1 cellular context compared by ENCODE assay signal in the genomic region with DNA sequence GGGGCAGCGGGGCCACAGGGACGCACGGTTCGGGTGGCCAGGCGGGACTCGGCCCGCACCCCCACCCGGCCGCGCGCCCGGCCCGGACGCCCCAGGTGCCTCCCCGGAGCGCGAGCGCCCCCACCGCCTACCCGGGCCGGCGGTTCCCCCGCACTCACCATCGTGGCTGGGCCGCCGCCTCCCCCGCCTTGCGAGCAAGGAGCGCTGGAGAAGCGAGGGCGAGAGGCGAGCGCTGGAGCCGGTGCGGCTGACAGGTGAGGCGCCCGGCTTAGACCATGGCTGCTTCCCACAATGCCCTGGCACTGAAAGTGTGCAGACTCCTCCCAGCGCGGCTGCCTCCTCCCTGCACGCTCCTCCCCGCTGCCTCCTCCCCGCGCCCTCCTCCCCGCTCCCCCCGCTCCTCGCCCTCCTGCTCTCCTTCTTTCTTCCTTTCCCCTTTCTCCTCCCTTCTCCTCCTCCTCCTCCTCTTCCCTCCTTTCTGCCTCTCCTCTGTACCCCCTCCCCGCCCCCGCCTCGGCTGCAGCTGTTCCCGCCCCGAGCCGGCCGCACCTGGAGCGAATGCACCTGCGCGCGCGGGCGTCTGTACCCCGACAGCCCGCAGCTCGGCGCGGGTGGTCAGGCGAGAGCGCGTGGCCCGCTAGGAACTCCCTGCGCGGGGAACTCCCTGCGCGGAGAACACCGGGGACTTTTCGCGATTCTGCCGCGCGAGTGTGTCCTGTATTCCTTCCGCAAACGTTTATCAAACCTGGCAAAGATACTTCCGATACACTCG.
TF ChIP-seq lines count a peak whose summit lies in the region.

A gene (minus strand): TSS at position 293 of the 772 bp plus-strand sequence. CDS start 132 bp downstream, at position 161.

TF ChIP-seq in HEK293, 187 proteins besides CTCF, POLR2A, EP300 and RAD21 (continued from another document and continues in another):
- TF ChIP-seq, protein P1, sequence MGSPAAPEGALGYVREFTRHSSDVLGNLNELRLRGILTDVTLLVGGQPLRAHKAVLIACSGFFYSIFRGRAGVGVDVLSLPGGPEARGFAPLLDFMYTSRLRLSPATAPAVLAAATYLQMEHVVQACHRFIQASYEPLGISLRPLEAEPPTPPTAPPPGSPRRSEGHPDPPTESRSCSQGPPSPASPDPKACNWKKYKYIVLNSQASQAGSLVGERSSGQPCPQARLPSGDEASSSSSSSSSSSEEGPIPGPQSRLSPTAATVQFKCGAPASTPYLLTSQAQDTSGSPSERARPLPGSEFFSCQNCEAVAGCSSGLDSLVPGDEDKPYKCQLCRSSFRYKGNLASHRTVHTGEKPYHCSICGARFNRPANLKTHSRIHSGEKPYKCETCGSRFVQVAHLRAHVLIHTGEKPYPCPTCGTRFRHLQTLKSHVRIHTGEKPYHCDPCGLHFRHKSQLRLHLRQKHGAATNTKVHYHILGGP (tag by site-specific recombination; IDR thresholded peaks at IDR 0.05) = no peak
- peak; percentile 23; the same call in 1 of the 2 replicates for TF ChIP-seq SP7 (tag by site-specific recombination; IDR thresholded peaks at IDR 0.05)
- no peak for TF ChIP-seq HOXA7 (CRISPR knock-in tag; IDR thresholded peaks at IDR 0.05; ENCODE audit: borderline replicate concordance)
- TF ChIP-seq, protein P2, sequence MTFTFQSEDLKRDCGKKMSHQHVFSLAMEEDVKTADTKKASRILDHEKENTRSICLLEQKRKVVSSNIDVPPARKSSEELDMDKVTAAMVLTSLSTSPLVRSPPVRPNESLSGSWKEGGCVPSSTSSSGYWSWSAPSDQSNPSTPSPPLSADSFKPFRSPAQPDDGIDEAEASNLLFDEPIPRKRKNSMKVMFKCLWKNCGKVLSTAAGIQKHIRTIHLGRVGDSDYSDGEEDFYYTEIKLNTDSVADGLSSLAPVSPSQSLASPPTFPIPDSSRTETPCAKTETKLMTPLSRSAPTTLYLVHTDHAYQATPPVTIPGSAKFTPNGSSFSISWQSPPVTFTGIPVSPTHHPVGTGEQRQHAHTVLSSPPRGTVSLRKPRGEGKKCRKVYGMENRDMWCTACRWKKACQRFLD (tag by site-specific recombination; IDR thresholded peaks at IDR 0.05) = no peak
- no peak for TF ChIP-seq ZNF555 (tag by site-specific recombination; conservative IDR thresholded peaks at IDR 0.05)
- no peak for TF ChIP-seq ZNF560 (tag by site-specific recombination; IDR thresholded peaks at IDR 0.05; ENCODE audit: borderline replicate concordance)
- no peak for TF ChIP-seq ZNF837 (tag by site-specific recombination; IDR thresholded peaks at IDR 0.05)
- no peak for TF ChIP-seq TRIM28 (IDR thresholded peaks at IDR 0.05; ENCODE audit: borderline replicate concordance, low read length)
- no peak for TF ChIP-seq ZNF776 (tag by site-specific recombination; IDR thresholded peaks at IDR 0.05; ENCODE audit: borderline replicate concordance)
- TF ChIP-seq ZBTB7A (tag by site-specific recombination; IDR thresholded peaks at IDR 0.05; ENCODE audit: low read depth) = no peak
- TF ChIP-seq ZFP69B (tag by site-specific recombination; IDR thresholded peaks at IDR 0.05) = no peak
- no peak for TF ChIP-seq HOXC10 (CRISPR knock-in tag; IDR thresholded peaks at IDR 0.05)
- TF ChIP-seq, protein P3, sequence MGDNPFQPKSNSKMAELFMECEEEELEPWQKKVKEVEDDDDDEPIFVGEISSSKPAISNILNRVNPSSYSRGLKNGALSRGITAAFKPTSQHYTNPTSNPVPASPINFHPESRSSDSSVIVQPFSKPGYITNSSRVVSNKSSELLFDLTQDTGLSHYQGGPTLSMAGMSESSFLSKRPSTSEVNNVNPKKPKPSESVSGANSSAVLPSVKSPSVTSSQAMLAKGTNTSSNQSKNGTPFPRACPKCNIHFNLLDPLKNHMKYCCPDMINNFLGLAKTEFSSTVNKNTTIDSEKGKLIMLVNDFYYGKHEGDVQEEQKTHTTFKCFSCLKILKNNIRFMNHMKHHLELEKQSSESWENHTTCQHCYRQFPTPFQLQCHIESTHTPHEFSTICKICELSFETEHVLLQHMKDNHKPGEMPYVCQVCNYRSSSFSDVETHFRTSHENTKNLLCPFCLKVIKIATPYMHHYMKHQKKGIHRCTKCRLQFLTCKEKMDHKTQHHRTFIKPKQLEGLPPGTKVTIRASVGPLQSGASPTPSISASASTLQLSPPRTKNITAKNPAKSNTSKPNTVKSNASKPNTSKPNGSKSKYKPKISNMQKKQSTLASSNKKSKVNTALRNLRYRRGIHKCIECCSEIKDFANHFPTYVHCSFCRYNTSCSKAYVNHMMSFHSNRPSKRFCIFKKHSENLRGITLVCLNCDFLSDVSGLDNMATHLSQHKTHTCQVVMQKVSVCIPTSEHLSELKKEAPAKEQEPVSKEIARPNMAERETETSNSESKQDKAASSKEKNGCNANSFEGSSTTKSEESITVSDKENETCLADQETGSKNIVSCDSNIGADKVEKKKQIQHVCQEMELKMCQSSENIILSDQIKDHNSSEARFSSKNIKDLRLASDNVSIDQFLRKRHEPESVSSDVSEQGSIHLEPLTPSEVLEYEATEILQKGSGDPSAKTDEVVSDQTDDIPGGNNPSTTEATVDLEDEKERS (tag by site-specific recombination; IDR thresholded peaks at IDR 0.05) = no peak
- TF ChIP-seq, protein P4, sequence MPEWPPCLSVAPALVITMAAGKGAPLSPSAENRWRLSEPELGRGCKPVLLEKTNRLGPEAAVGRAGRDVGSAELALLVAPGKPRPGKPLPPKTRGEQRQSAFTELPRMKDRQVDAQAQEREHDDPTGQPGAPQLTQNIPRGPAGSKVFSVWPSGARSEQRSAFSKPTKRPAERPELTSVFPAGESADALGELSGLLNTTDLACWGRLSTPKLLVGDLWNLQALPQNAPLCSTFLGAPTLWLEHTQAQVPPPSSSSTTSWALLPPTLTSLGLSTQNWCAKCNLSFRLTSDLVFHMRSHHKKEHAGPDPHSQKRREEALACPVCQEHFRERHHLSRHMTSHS (tag by site-specific recombination; IDR thresholded peaks at IDR 0.05) = 0 out of 2 replicates have a peak, but pooled peaks have one; percentile 17
- peak; percentile 57 for TF ChIP-seq ZNF341 (tag by site-specific recombination; IDR thresholded peaks at IDR 0.05; ENCODE audit: low read depth)
- no peak for TF ChIP-seq SCRT2 (tag by site-specific recombination; IDR thresholded peaks at IDR 0.05)
- no peak for TF ChIP-seq ZNF600 (tag by site-specific recombination; IDR thresholded peaks at IDR 0.05)
- TF ChIP-seq ZNF391 (tag by site-specific recombination; IDR thresholded peaks at IDR 0.05; ENCODE audit: borderline replicate concordance, low read depth) = no peak; the same call in 1 of the 2 replicates
- no peak for TF ChIP-seq ZNF311 (tag by site-specific recombination; IDR thresholded peaks at IDR 0.05; ENCODE audit: borderline replicate concordance)
- no peak for TF ChIP-seq ZNF404 (tag by site-specific recombination; IDR thresholded peaks at IDR 0.05)
- no peak for TF ChIP-seq ZNF214 (tag by site-specific recombination; IDR thresholded peaks at IDR 0.05; ENCODE audit: borderline replicate concordance)
- TF ChIP-seq WT1 (tag by site-specific recombination; IDR thresholded peaks at IDR 0.05) = no peak; the same call in 1 of the 2 replicates
- TF ChIP-seq ZNF37A (tag by site-specific recombination; IDR thresholded peaks at IDR 0.05) = no peak
- TF ChIP-seq ZNF707 (tag by site-specific recombination; IDR thresholded peaks at IDR 0.05) = no peak
- no peak; the same call in 1 of the 2 replicates for TF ChIP-seq GLIS1 (tag by site-specific recombination; IDR thresholded peaks at IDR 0.05)
- TF ChIP-seq ZNF19 (tag by site-specific recombination; IDR thresholded peaks at IDR 0.05; ENCODE audit: low read depth) = no peak
- TF ChIP-seq, protein P5, sequence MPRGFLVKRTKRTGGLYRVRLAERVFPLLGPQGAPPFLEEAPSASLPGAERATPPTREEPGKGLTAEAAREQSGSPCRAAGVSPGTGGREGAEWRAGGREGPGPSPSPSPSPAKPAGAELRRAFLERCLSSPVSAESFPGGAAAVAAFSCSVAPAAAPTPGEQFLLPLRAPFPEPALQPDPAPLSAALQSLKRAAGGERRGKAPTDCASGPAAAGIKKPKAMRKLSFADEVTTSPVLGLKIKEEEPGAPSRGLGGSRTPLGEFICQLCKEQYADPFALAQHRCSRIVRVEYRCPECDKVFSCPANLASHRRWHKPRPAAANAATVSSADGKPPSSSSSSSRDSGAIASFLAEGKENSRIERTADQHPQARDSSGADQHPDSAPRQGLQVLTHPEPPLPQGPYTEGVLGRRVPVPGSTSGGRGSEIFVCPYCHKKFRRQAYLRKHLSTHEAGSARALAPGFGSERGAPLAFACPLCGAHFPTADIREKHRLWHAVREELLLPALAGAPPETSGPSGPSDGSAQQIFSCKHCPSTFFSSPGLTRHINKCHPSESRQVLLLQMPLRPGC (tag by site-specific recombination; IDR thresholded peaks at IDR 0.05) = no peak
- no peak for TF ChIP-seq KLF10 (tag by site-specific recombination; IDR thresholded peaks at IDR 0.05)
- TF ChIP-seq, protein P6, sequence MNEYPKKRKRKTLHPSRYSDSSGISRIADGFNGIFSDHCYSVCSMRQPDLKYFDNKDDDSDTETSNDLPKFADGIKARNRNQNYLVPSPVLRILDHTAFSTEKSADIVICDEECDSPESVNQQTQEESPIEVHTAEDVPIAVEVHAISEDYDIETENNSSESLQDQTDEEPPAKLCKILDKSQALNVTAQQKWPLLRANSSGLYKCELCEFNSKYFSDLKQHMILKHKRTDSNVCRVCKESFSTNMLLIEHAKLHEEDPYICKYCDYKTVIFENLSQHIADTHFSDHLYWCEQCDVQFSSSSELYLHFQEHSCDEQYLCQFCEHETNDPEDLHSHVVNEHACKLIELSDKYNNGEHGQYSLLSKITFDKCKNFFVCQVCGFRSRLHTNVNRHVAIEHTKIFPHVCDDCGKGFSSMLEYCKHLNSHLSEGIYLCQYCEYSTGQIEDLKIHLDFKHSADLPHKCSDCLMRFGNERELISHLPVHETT (tag by site-specific recombination; IDR thresholded peaks at IDR 0.05) = no peak
- TF ChIP-seq ZNF114 (tag by site-specific recombination; IDR thresholded peaks at IDR 0.05) = no peak
- TF ChIP-seq SP3 (tag by site-specific recombination; IDR thresholded peaks at IDR 0.05) = peak; percentile 85
- TF ChIP-seq ZNF155 (tag by site-specific recombination; IDR thresholded peaks at IDR 0.05) = no peak
- no peak for TF ChIP-seq OSR2 (tag by site-specific recombination; IDR thresholded peaks at IDR 0.05)
- TF ChIP-seq ZSCAN16 (tag by site-specific recombination; IDR thresholded peaks at IDR 0.05) = no peak
- TF ChIP-seq, protein P7, sequence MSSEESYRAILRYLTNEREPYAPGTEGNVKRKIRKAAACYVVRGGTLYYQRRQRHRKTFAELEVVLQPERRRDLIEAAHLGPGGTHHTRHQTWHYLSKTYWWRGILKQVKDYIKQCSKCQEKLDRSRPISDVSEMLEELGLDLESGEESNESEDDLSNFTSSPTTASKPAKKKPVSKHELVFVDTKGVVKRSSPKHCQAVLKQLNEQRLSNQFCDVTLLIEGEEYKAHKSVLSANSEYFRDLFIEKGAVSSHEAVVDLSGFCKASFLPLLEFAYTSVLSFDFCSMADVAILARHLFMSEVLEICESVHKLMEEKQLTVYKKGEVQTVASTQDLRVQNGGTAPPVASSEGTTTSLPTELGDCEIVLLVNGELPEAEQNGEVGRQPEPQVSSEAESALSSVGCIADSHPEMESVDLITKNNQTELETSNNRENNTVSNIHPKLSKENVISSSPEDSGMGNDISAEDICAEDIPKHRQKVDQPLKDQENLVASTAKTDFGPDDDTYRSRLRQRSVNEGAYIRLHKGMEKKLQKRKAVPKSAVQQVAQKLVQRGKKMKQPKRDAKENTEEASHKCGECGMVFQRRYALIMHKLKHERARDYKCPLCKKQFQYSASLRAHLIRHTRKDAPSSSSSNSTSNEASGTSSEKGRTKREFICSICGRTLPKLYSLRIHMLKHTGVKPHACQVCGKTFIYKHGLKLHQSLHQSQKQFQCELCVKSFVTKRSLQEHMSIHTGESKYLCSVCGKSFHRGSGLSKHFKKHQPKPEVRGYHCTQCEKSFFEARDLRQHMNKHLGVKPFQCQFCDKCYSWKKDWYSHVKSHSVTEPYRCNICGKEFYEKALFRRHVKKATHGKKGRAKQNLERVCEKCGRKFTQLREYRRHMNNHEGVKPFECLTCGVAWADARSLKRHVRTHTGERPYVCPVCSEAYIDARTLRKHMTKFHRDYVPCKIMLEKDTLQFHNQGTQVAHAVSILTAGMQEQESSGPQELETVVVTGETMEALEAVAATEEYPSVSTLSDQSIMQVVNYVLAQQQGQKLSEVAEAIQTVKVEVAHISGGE (tag by site-specific recombination; conservative IDR thresholded peaks at IDR 0.05; ENCODE audit: low read depth) = no peak
- TF ChIP-seq ZNF48 (tag by site-specific recombination; IDR thresholded peaks at IDR 0.05) = no peak
- peak; percentile 94 for TF ChIP-seq ZNF366 (tag by site-specific recombination; conservative IDR thresholded peaks at IDR 0.05)
- TF ChIP-seq ZBTB48 (tag by site-specific recombination; IDR thresholded peaks at IDR 0.05) = no peak
- no peak for TF ChIP-seq ZNF830 (tag by site-specific recombination; IDR thresholded peaks at IDR 0.05; ENCODE audit: low read depth)
- peak; percentile 50; the same call in 1 of the 2 replicates for TF ChIP-seq ZNF561 (tag by site-specific recombination; IDR thresholded peaks at IDR 0.05; ENCODE audit: borderline replicate concordance)
- TF ChIP-seq, protein P8, sequence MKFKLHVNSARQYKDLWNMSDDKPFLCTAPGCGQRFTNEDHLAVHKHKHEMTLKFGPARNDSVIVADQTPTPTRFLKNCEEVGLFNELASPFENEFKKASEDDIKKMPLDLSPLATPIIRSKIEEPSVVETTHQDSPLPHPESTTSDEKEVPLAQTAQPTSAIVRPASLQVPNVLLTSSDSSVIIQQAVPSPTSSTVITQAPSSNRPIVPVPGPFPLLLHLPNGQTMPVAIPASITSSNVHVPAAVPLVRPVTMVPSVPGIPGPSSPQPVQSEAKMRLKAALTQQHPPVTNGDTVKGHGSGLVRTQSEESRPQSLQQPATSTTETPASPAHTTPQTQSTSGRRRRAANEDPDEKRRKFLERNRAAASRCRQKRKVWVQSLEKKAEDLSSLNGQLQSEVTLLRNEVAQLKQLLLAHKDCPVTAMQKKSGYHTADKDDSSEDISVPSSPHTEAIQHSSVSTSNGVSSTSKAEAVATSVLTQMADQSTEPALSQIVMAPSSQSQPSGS (tag by site-specific recombination; IDR thresholded peaks at IDR 0.05; ENCODE audit: low read depth) = no peak
- no peak for TF ChIP-seq ZNF274 (IDR thresholded peaks at IDR 0.05; ENCODE audit: low read length)
- no peak for TF ChIP-seq ZNF274 (tag by site-specific recombination; IDR thresholded peaks at IDR 0.05; ENCODE audit: borderline replicate concordance)
- TF ChIP-seq ZNF426 (tag by site-specific recombination; IDR thresholded peaks at IDR 0.05) = no peak
- no peak for TF ChIP-seq KLF16 (tag by site-specific recombination; IDR thresholded peaks at IDR 0.05)
- no peak for TF ChIP-seq GLI2 (tag by site-specific recombination; IDR thresholded peaks at IDR 0.05; ENCODE audit: borderline replicate concordance, low read depth)
- no peak for TF ChIP-seq MZF1 (tag by site-specific recombination; IDR thresholded peaks at IDR 0.05; ENCODE audit: borderline replicate concordance)
- no peak for TF ChIP-seq ZBTB1 (tag by site-specific recombination; IDR thresholded peaks at IDR 0.05)
- no peak for TF ChIP-seq ZNF629 (tag by site-specific recombination; IDR thresholded peaks at IDR 0.05)
- TF ChIP-seq ZNF394 (tag by site-specific recombination; IDR thresholded peaks at IDR 0.05; ENCODE audit: borderline replicate concordance) = no peak
- no peak for TF ChIP-seq ZNF112 (tag by site-specific recombination; IDR thresholded peaks at IDR 0.05)
- no peak for TF ChIP-seq ZNF768 (tag by site-specific recombination; IDR thresholded peaks at IDR 0.05)
- peak; percentile 45; the same call in 1 of the 2 replicates for TF ChIP-seq ZBTB17 (tag by site-specific recombination; IDR thresholded peaks at IDR 0.05)
